1 cellular context compared by ENCODE assay signal in genomic region chr1:162984699-162985098, GRCh38.
TF ChIP-seq lines count a peak whose summit lies in the region.

No MANE protein-coding gene starts in this region.

TF ChIP-seq in SK-N-SH, 30 proteins besides CTCF, POLR2A, EP300 and RAD21 (continued from another document):
- peak; percentile 8; the same call in 1 of the 2 replicates for TF ChIP-seq FOSL2 (IDR thresholded peaks at IDR 0.05; ENCODE audit: borderline replicate concordance, low read depth)
- TF ChIP-seq POLR2AphosphoS5 (IDR thresholded peaks at IDR 0.05; ENCODE audit: low read depth, low read length) = no peak
